Comparison of ENCODE assay signal across 10 cellular contexts in the genomic region with DNA sequence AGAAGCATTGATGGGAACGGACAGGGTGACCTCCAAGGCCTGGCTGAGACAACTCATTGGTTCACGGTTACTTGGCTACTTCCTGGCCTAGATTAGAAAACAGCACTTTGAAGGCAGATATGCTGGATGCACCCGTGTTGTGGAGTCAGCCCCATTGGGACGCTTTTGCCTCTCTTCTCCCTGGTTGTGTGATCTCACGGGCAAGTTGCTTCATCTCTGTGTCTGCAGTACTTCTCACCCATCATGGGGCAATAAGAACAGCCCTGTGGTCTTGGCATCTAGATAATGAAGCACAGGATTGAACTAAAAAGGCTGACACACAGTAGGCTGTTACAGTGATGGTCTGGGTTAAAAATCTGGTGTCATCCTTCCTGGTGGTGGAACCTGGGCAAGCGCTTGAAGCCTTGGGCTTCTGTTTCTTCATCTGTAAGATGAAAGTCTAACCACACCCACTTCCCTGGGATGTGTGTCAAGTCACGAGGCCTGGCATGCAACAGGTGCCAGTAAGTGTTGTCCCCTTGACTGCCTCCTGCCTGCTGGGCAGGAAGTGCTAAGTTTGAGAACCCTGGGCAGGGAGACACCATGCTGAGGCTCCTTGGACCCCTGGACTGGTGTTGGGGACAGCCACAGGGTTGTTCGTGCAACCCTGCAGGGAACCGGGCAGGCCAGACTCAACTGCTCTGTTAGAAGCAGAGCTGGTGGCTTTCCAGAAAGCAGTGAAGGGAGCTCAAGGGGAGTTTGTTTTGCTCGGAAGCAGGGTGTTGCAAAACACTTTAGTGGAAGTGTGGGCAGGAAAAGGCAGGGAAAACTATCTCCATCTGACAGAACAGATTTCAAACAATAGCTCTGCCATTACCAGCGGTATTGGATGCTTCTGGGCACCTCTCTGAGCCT. TPM values are rescaled to one million over a fixed set of nuclear protein-coding genes. Genes with fewer than 3 reads are reported as not detected.
DNase-seq lines count a peak whose midpoint lies in the region; ATAC-seq, FAIRE-seq and TF ChIP-seq lines count a peak whose summit lies in the region.
"Had no signal": no experiment of that assay in that cellular context is flagged by ENCODE, and none has a peak within 500 bp of the region (broad histone marks: within the 10 kb centered on the region; RNA-seq: fewer than 3 reads in every experiment).

No MANE protein-coding gene starts in this region.

- DNase-seq in OCI-M1 (lab: John Stamatoyannopoulos, UW): peak; percentile 31
- DNase-seq in bronchial epithelial cell (ENCODE audit: low read depth): no peak
- peak; percentile 60 to 81 for DNase-seq in psoas muscle
- DNase-seq in foreskin melanocyte: no peak
- DNase-seq in NCI-H524 treated with DMSO at 0.1 percent for 48 hours (lab: John Stamatoyannopoulos, UW): no peak
- DNase-seq in dorsolateral prefrontal cortex: no peak
- DNase-seq: NCI-H2107 had no signal

- intact Hi-C loops in psoas muscle (cut with DNase I) (loop anchor here in 1 of 2 donors (2.0 to 5.0 kb wide), 2 partner anchors 66 to 234 kb away; partner anchors contain the start of gene TMEM11), dorsolateral prefrontal cortex (cut with DNase I) (loop anchor here (5.0 kb wide), 5 partner anchors 61 to 274 kb away; partner anchors contain the start of genes DHRS7B (in 1 of the 2) and USP22 (in 1 of the 2))

- CTCF ChIA-PET in HEK293 (lab: Yijun Ruan, JAX): interaction anchor here (0.5 to 5.1 kb wide), 18 partner anchors 8 to 239 kb away, joined by 3 to 63 read pairs (median 5); partner anchors contain the start of genes DHRS7B and TMEM11

- peaks cover 9% of the 10 kb centered on the region for H3K4me1 ChIP-seq in HEK293 (ENCODE audit: control insufficient read depth, insufficient read depth, low read length)
- H3K4me1 ChIP-seq in psoas muscle: peaks cover 59% of the 10 kb centered on the region

- FAIRE-seq in bronchial epithelial cell (lab: Jason Lieb, UNC): peak; percentile 47
- FAIRE-seq: TTC549 had no signal

- H3K4me3 ChIP-seq in HEK293 (ENCODE audit: low read depth, low read length) (no peak overlapping the region), bronchial epithelial cell (ENCODE audit: low read depth, low read length) (no peak overlapping the region), psoas muscle (no peak overlapping the region), dorsolateral prefrontal cortex (no peak overlapping the region)

- H3K27ac ChIP-seq in HEK293 (ENCODE audit: extremely low read depth, low read depth, low read length): no peak overlapping the region
- peak overlapping the region; percentile 82 for H3K27ac ChIP-seq in psoas muscle
- H3K27ac ChIP-seq in dorsolateral prefrontal cortex: peak overlapping the region in 2 of 59 donors; percentile 7 to 17

- peak in 3 of 4 donors; percentile 41 to 47 (median 44) for ATAC-seq in psoas muscle
- no peak for ATAC-seq in HG03565 (IDR thresholded peaks at IDR 0.05; ENCODE audit: unreplicated experiment)

- H3K27me3 ChIP-seq in bronchial epithelial cell (ENCODE audit: control insufficient read depth, insufficient read depth, low read length) (no peaks in the 10 kb centered on the region), psoas muscle (ENCODE audit: insufficient read depth in 3 of 3, low read length in 2 of 3) (no peaks in the 10 kb centered on the region), dorsolateral prefrontal cortex (no peaks in the 10 kb centered on the region)

- no peaks in the 10 kb centered on the region for H3K36me3 ChIP-seq in HEK293 (ENCODE audit: control insufficient read depth in 2 of 2, insufficient read depth in 1 of 2, low read length in 2 of 2)
- H3K36me3 ChIP-seq in bronchial epithelial cell (ENCODE audit: control insufficient read depth, insufficient read depth, low read length): no peaks in the 10 kb centered on the region
- H3K36me3 ChIP-seq in psoas muscle (ENCODE audit: insufficient read depth in 1 of 2, low read depth in 1 of 2): no peaks in the 10 kb centered on the region

- H3K9me3 ChIP-seq in HEK293 (ENCODE audit: control insufficient read depth, insufficient read depth, low read depth, low read length) (no peaks in the 10 kb centered on the region), psoas muscle (no peaks in the 10 kb centered on the region)

- TF ChIP-seq CTCF in HEK293 (tag by site-specific recombination; IDR thresholded peaks at IDR 0.05) (no peak), bronchial epithelial cell (IDR thresholded peaks at IDR 0.05; ENCODE audit: insufficient read depth, low read length, severe bottlenecking) (no peak), psoas muscle (IDR thresholded peaks at IDR 0.05) (peak; percentile 39), dorsolateral prefrontal cortex (IDR thresholded peaks at IDR 0.05 in 54 of 56, conservative IDR thresholded peaks at IDR 0.05 in 2 of 56; ENCODE audit: low read depth in 1 of 56, partially characterized antibody in 56 of 56) (peak in 1 of 56 donors; percentile 14)

- POLR2A ChIA-PET in HEK293 (lab: Yijun Ruan, JAX): interaction anchor here (1.4 kb wide), 1 partner anchor 26 kb away, joined by 7 read pairs; the partner anchor contains the start of gene NATD1

- 48 to 64% (median 55%) methylated on average over 11 of the region's 11 CpGs for WGBS in psoas muscle, 3 donors

TF ChIP-seq in HEK293, 187 proteins besides CTCF, POLR2A, EP300 and RAD21:
- peak; percentile 99 for TF ChIP-seq SCRT2 (tag by site-specific recombination; IDR thresholded peaks at IDR 0.05)
- peak; percentile 85 for TF ChIP-seq ZIC2 (tag by site-specific recombination; IDR thresholded peaks at IDR 0.05)
- TF ChIP-seq ZNF114 (tag by site-specific recombination; IDR thresholded peaks at IDR 0.05): no peak
- TF ChIP-seq SCRT1 (tag by site-specific recombination; IDR thresholded peaks at IDR 0.05; ENCODE audit: borderline replicate concordance): peak; percentile 97
- TF ChIP-seq KLF16 (tag by site-specific recombination; IDR thresholded peaks at IDR 0.05): no peak
- TF ChIP-seq ZNF404 (tag by site-specific recombination; IDR thresholded peaks at IDR 0.05): no peak
- no peak for TF ChIP-seq MZF1 (tag by site-specific recombination; IDR thresholded peaks at IDR 0.05; ENCODE audit: borderline replicate concordance)
- TF ChIP-seq ZNF777 (tag by site-specific recombination; IDR thresholded peaks at IDR 0.05; ENCODE audit: borderline replicate concordance): no peak
TF ChIP-seq in HEK293: peak in this region for 3.

RNA-seq across cellular contexts. Expression of gene MAP2K3, which starts 6.0 kb away (rescaled TPM):
- total RNA-seq in bronchial epithelial cell (5.3 and 7.7 TPM in 2 replicates), psoas muscle (100 to 1,000 TPM in 2 of 4 donors, 10 to 100 TPM in 2; 64.4 to 126 (median 107) TPM), dorsolateral prefrontal cortex (10 to 100 TPM in 119 of 120 experiments, 1 to 10 TPM in 1; 9.6 to 38.2 (median 18.5) TPM)
- 100 to 1,000 TPM in 2 of 3 donors, 10 to 100 TPM in 1; 86.3 to 229 (median 146) TPM for polyA plus RNA-seq in psoas muscle

RNA-seq across cellular contexts. Expression of gene NATD1, which starts 25.3 kb away (rescaled TPM):
- total RNA-seq in bronchial epithelial cell (0.53 and 0.77 TPM in 2 replicates), psoas muscle (10 to 100 TPM; 21.6 to 48.0 (median 24.5) TPM), dorsolateral prefrontal cortex (10 to 100 TPM in 14 of 120 experiments, 1 to 10 TPM in 106; 5.2 to 13.5 (median 7.6) TPM)
- 10 to 100 TPM in 2 of 3 donors, 1 to 10 TPM in 1; 4.7 to 15.1 (median 10.5) TPM for polyA plus RNA-seq in psoas muscle

Comparison
In these comparisons a context has a peak if more than half of its experiments do, and no peak if none do; other contexts are left out.
1. DNase-seq: peak in OCI-M1 (single experiment) and psoas muscle (2 of 2); none in bronchial epithelial cell (single experiment), foreskin melanocyte (single experiment), NCI-H524 treated with DMSO at 0.1 percent for 48 hours (single experiment) and dorsolateral prefrontal cortex (0 of 10).